In the genomic region with DNA sequence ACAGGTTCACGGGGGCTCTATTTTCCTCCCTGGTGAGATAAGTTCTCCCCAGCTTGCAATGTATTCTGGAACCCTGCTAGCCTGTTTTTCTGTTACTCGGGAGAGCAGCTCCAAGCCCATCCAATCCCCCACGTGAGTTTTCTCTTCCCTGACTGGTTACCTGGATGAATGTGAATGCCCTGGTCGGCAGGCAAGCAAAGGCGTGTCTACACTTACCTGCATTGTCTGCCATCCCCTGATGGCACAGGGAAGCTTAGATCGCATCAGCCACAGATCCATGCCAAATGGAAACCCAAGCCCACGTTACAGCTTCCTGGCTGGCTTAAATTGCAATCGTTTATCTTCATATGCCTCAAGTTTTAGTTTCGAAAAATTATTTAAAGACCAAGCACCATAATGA, we compare ENCODE assay signal across 19 cellular contexts.
DNase-seq lines count a peak whose midpoint lies in the region; ATAC-seq, FAIRE-seq and TF ChIP-seq lines count a peak whose summit lies in the region.
"Had no signal": no experiment of that assay in that cellular context is flagged by ENCODE, and none has a peak within 500 bp of the region (broad histone marks: within the 10 kb centered on the region; RNA-seq: fewer than 3 reads in every experiment).

No MANE protein-coding gene starts in this region.

- no peaks in the 10 kb centered on the region for H3K27me3 Mint-ChIP-seq in CD4-positive, alpha-beta T cell
- H3K27me3 Mint-ChIP-seq in activated CD8-positive, alpha-beta T cell treated with anti-CD3 and anti-CD28 coated beads for 36 hours = no peaks in the 10 kb centered on the region
- no peaks in the 10 kb centered on the region for H3K27me3 Mint-ChIP-seq in chondrocyte (ENCODE audit: low read depth)
- H3K27me3 Mint-ChIP-seq: type B pancreatic cell had no signal

- no peaks in the 10 kb centered on the region for H3K79me2 ChIP-seq in keratinocyte (ENCODE audit: control insufficient read depth, insufficient read depth, low read length)

- no peaks in the 10 kb centered on the region for H3K9me3 Mint-ChIP-seq in CD4-positive, alpha-beta T cell
- H3K9me3 Mint-ChIP-seq in activated CD8-positive, alpha-beta T cell treated with anti-CD3 and anti-CD28 coated beads for 36 hours = peaks cover 2% of the 10 kb centered on the region
- H3K9me3 Mint-ChIP-seq in chondrocyte (ENCODE audit: low read depth) = peaks cover 4% of the 10 kb centered on the region

- H3K36me3 ChIP-seq in keratinocyte (ENCODE audit: control insufficient read depth in 2 of 2, extremely low read depth in 1 of 2, insufficient read depth in 2 of 2, low read length in 2 of 2) = no peaks in the 10 kb centered on the region

- peak overlapping the region; percentile 91 for H3K27ac Mint-ChIP-seq in CD4-positive, alpha-beta T cell
- peak overlapping the region; percentile 97 for H3K27ac Mint-ChIP-seq in activated CD8-positive, alpha-beta T cell treated with anti-CD3 and anti-CD28 coated beads for 36 hours
- H3K27ac Mint-ChIP-seq in chondrocyte (ENCODE audit: unreplicated experiment) = no peak overlapping the region
- H3K27ac Mint-ChIP-seq: type B pancreatic cell had no signal

- no peaks in the 10 kb centered on the region for H4K20me1 ChIP-seq in keratinocyte (ENCODE audit: control insufficient read depth, extremely low read depth, insufficient read depth, low read length)

- no peak for ATAC-seq in CD4-positive, alpha-beta T cell (ENCODE audit: poor library complexity)
- no peak for ATAC-seq in activated CD8-positive, alpha-beta T cell treated with anti-CD3 and anti-CD28 coated beads for 36 hours
- ATAC-seq in GM19351 (IDR thresholded peaks at IDR 0.05; ENCODE audit: unreplicated experiment) = no peak
- ATAC-seq: esophagus mucosa had no signal

- peaks cover 55% of the 10 kb centered on the region for H3K4me1 ChIP-seq in keratinocyte (ENCODE audit: control insufficient read depth, extremely low read depth, insufficient read depth, low read length)

- dilution Hi-C loops in keratinocyte (cut with MboI; ENCODE audit: extremely low pct_ligation_motif_present, low sequenced_read_pairs) = no loop called here

- no peaks in the 10 kb centered on the region for H3K27me3 ChIP-seq in CD4-positive, alpha-beta T cell (ENCODE audit: control insufficient read depth, insufficient read depth, low read length)
- H3K27me3 ChIP-seq in keratinocyte (ENCODE audit: control insufficient read depth, extremely low read depth, insufficient read depth, low read length) = no peaks in the 10 kb centered on the region

- no peak overlapping the region for H3K4me3 ChIP-seq in keratinocyte (ENCODE audit: control insufficient read depth in 2 of 3, extremely low read depth in 1 of 3, insufficient read depth in 2 of 3, low read depth in 1 of 3, low read length in 3 of 3)
- H3K4me3 ChIP-seq: GM23248 had no signal

- H3K27ac ChIP-seq in CD4-positive, alpha-beta T cell (ENCODE audit: low read depth, low read length) = peak overlapping the region; percentile 79
- no peak overlapping the region for H3K27ac ChIP-seq in keratinocyte (ENCODE audit: control insufficient read depth, insufficient read depth, low read length)
- H3K27ac ChIP-seq: GM23248 had no signal

- CTCF ChIA-PET in CD4-positive, alpha-beta T cell (lab: Charles Lee) = interaction anchor here (0.6 to 1.1 kb wide), 2 partner anchors 10 to 48 kb away, joined by 3 read pairs; no protein-coding TSS in a partner anchor
- CTCF ChIA-PET in activated CD8-positive, alpha-beta T cell treated with anti-CD3 and anti-CD28 coated beads for 36 hours (lab: Charles Lee) = no interaction called here

- FAIRE-seq in keratinocyte (lab: Jason Lieb, UNC) = peak; percentile 77
- FAIRE-seq: islet of Langerhans had no signal

- H3K4me1 Mint-ChIP-seq in CD4-positive, alpha-beta T cell (ENCODE audit: low read depth) = peaks cover 94% of the 10 kb centered on the region
- H3K4me1 Mint-ChIP-seq in activated CD8-positive, alpha-beta T cell treated with anti-CD3 and anti-CD28 coated beads for 36 hours (ENCODE audit: low read depth) = peaks cover 89% of the 10 kb centered on the region
- peaks cover 88% of the 10 kb centered on the region for H3K4me1 Mint-ChIP-seq in chondrocyte (ENCODE audit: low read depth)

- TF ChIP-seq CTCF in CD4-positive, alpha-beta T cell (IDR thresholded peaks at IDR 0.05) = no peak
- no peak for TF ChIP-seq CTCF in activated CD8-positive, alpha-beta T cell treated with anti-CD3 and anti-CD28 coated beads for 36 hours (IDR thresholded peaks at IDR 0.05)
- no peak for TF ChIP-seq CTCF in keratinocyte (optimal IDR thresholded peaks at IDR 0.05 in 1 of 3, IDR thresholded peaks at IDR 0.05 in 1 of 3, conservative IDR thresholded peaks at IDR 0.05 in 1 of 3; ENCODE audit: extremely low read depth in 1 of 3, insufficient read depth in 2 of 3, low read length in 3 of 3)
- TF ChIP-seq CTCF in chondrocyte (IDR thresholded peaks at IDR 0.05) = no peak

- peak overlapping the region; percentile 71 for H3K4me3 Mint-ChIP-seq in CD4-positive, alpha-beta T cell
- peak overlapping the region; percentile 44 for H3K4me3 Mint-ChIP-seq in activated CD8-positive, alpha-beta T cell treated with anti-CD3 and anti-CD28 coated beads for 36 hours
- no peak overlapping the region for H3K4me3 Mint-ChIP-seq in chondrocyte (ENCODE audit: unreplicated experiment)
- H3K4me3 Mint-ChIP-seq: type B pancreatic cell had no signal

- H3K4me2 ChIP-seq in keratinocyte (ENCODE audit: control insufficient read depth, extremely low read depth, insufficient read depth, low read depth, low read length) = peak overlapping the region; percentile 61

- POLR2A ChIA-PET in CD4-positive, alpha-beta T cell (lab: Charles Lee) = interaction anchor here (1.0 to 7.7 kb wide), 4 partner anchors 10 to 46 kb away, joined by 3 to 79 read pairs (median 14); no protein-coding TSS in a partner anchor
- POLR2A ChIA-PET in activated CD8-positive, alpha-beta T cell treated with anti-CD3 and anti-CD28 coated beads for 36 hours (lab: Charles Lee) = interaction anchor here (1.1 to 1.2 kb wide), 2 partner anchors 9 to 16 kb away, joined by 3 to 5 read pairs; no protein-coding TSS in a partner anchor

- no peaks in the 10 kb centered on the region for H3K9me3 ChIP-seq in CD4-positive, alpha-beta T cell (ENCODE audit: control insufficient read depth, low read length)
- H3K9me3 ChIP-seq in keratinocyte (ENCODE audit: control insufficient read depth, low read depth, low read length) = no peaks in the 10 kb centered on the region

- peaks cover 65% of the 10 kb centered on the region for H3K36me3 Mint-ChIP-seq in CD4-positive, alpha-beta T cell (ENCODE audit: low read depth)
- peaks cover 19% of the 10 kb centered on the region for H3K36me3 Mint-ChIP-seq in activated CD8-positive, alpha-beta T cell treated with anti-CD3 and anti-CD28 coated beads for 36 hours (ENCODE audit: low read depth)
- H3K36me3 Mint-ChIP-seq in chondrocyte (ENCODE audit: low read depth) = peaks cover 3% of the 10 kb centered on the region

- H2AFZ ChIP-seq in keratinocyte (ENCODE audit: control insufficient read depth, low read length) = peak overlapping the region; percentile 50
- H2AFZ ChIP-seq: GM23248 had no signal

- intact Hi-C loops in CD4-positive, alpha-beta T cell (cut with DNase I, micrococcal nuclease) = loop anchor here (2.0 to 5.0 kb wide), 2 partner anchors 41 to 61 kb away; no protein-coding TSS in a partner anchor
- intact Hi-C loops in activated CD8-positive, alpha-beta T cell treated with anti-CD3 and anti-CD28 coated beads for 36 hours (cut with micrococcal nuclease) = no loop called here

- DNase-seq in NCI-H2171 treated with DMSO at 0.1 percent for 48 hours (lab: John Stamatoyannopoulos, UW) = peak; percentile 55
- DNase-seq in NCI-H2171 (lab: John Stamatoyannopoulos, UW) = no peak
- no peak for DNase-seq in CD4-positive, alpha-beta T cell
- no peak for DNase-seq in activated CD8-positive, alpha-beta T cell treated with anti-CD3 and anti-CD28 coated beads for 36 hours
- DNase-seq in keratinocyte (ENCODE audit: low read depth, low spot score) = no peak
- no peak for DNase-seq in chondrocyte (ENCODE audit: low spot score)
- no peak for DNase-seq in superior temporal gyrus (ENCODE audit: extremely low spot score)
- DNase-seq: activated CD4-positive, alpha-beta T cell treated with anti-CD3 and anti-CD28 coated beads for 4 hours; activated T-cell treated with anti-CD3 and anti-CD28 coated beads, Interleukin-2, amount 50 U/mL, for 48 hours; aorta; GM23248; NCI-H187; occipital lobe; SHP77; stimulated activated CD4-positive, alpha-beta T cell treated with anti-CD3 and anti-CD28 coated beads, Interleukin-4, amount 100 ng/mL, for 1 hour had no signal

- peak overlapping the region; percentile 8 for H3K9ac ChIP-seq in keratinocyte (ENCODE audit: control insufficient read depth, extremely low read depth, insufficient read depth, low read length)
- H3K9ac ChIP-seq: GM23248 had no signal

- no peaks in the 10 kb centered on the region for H3K9me1 ChIP-seq in keratinocyte (ENCODE audit: control insufficient read depth, extremely low read depth, insufficient read depth, low read length)
